ENCODE assay signal across 9 cellular contexts in the genomic region with DNA sequence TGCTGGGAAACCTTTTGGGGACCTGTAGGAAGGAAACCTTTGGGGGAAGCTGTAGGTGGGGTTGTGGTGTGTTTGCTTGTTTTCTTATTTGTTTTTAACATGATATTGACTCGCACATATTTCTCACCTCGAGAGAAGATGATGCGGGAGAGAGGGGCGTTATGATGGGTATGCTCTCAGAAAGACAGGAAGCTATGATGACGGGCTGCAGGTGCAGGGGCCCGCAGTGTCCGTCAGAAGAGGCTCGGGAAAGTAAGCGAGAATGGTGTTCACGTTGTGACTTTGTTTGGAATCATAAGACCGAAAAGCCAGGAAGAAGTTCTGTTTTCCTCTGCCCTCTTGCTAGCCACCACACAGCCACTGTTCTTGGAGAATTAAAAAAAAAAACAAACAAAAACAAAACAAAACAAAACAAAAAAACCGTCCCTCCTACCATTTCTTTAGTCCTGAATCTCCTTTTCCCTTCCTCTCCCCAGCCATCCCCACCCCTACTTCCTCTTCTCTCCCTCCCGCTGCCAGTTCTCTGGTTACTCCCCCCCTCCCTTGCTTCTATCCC. TPM values are rescaled to one million over a fixed set of nuclear protein-coding genes. Genes with fewer than 3 reads are reported as not detected.
A peak's percentile ranks its signal among the peaks of the same experiment; 100 is the strongest.
DNase-seq lines count a peak whose midpoint lies in the region; ATAC-seq and TF ChIP-seq lines count a peak whose summit lies in the region.
"Had no signal": no experiment of that assay in that cellular context is flagged by ENCODE, and none has a peak within 500 bp of the region (broad histone marks: within the 10 kb centered on the region; RNA-seq: fewer than 3 reads in every experiment).

No MANE protein-coding gene starts in this region.

- H3K36me3 ChIP-seq in HEK293 (ENCODE audit: control insufficient read depth in 2 of 2, insufficient read depth in 1 of 2, low read length in 2 of 2) (no peaks in the 10 kb centered on the region), RWPE2 (ENCODE audit: low read depth) (no peaks in the 10 kb centered on the region), uterus (no peaks in the 10 kb centered on the region)
- H3K36me3 ChIP-seq: HAP-1 had no signal

- POLR2A ChIA-PET in HEK293 (lab: Yijun Ruan, JAX): interaction anchor here (1.2 kb wide), 1 partner anchor 9 kb away, joined by 5 read pairs; no protein-coding TSS in a partner anchor

- H3K27me3 ChIP-seq in RWPE2 (ENCODE audit: insufficient read depth, poor library complexity, severe bottlenecking): peaks cover 54% of the 10 kb centered on the region
- H3K27me3 ChIP-seq in uterus: peaks cover 0 to 22% of the 10 kb centered on the region in 2 donors

- DNase-seq in RWPE2 (ENCODE audit: low spot score) (no peak), fibroblast of the aortic adventitia (ENCODE audit: low read depth) (no peak), skeletal muscle cell (ENCODE audit: low read depth) (no peak), Ammon's horn (ENCODE audit: low spot score) (no peak), uterus (no peak)

- peaks cover 6% of the 10 kb centered on the region; the same call in 1 of the 2 replicates for H3K4me1 ChIP-seq in HEK293 (ENCODE audit: control insufficient read depth, insufficient read depth, low read length)
- H3K4me1 ChIP-seq in RWPE2 (ENCODE audit: insufficient read depth, poor library complexity, severe bottlenecking): no peaks in the 10 kb centered on the region
- H3K4me1 ChIP-seq in uterus: peaks cover 0 to 7% of the 10 kb centered on the region in 2 donors
- H3K4me1 ChIP-seq: HAP-1 had no signal

- H3K9me3 ChIP-seq in HEK293 (ENCODE audit: control insufficient read depth, insufficient read depth, low read depth, low read length) (no peaks in the 10 kb centered on the region), RWPE2 (ENCODE audit: severe bottlenecking) (no peaks in the 10 kb centered on the region), uterus (no peaks in the 10 kb centered on the region)
- H3K9me3 ChIP-seq: HAP-1 had no signal

- intact Hi-C loops in uterus (cut with DNase I; ENCODE audit: low total_unique reads): no loop called here

- no peak for TF ChIP-seq CTCF in HEK293 (tag by site-specific recombination; IDR thresholded peaks at IDR 0.05)
- TF ChIP-seq CTCF in RWPE2 (IDR thresholded peaks at IDR 0.05; ENCODE audit: poor library complexity, severe bottlenecking): no peak
- no peak for TF ChIP-seq CTCF in fibroblast of the aortic adventitia (IDR thresholded peaks at IDR 0.05; ENCODE audit: insufficient read depth, low read length)
- no peak for TF ChIP-seq CTCF in uterus (IDR thresholded peaks at IDR 0.05)

- CTCF ChIA-PET in HEK293 (lab: Yijun Ruan, JAX): interaction anchor here (0.7 to 1.5 kb wide), 2 partner anchors 10 to 642 kb away, joined by 3 to 8 read pairs; no protein-coding TSS in a partner anchor

- no peak for TF ChIP-seq POLR2A in uterus (IDR thresholded peaks at IDR 0.05)

- H3K4me3 ChIP-seq in HEK293 (ENCODE audit: low read depth, low read length) (peak overlapping the region; percentile 42), RWPE2 (ENCODE audit: severe bottlenecking) (peak overlapping the region; percentile 12), fibroblast of the aortic adventitia (ENCODE audit: low read depth, low read length) (peak overlapping the region; percentile 53), skeletal muscle cell (ENCODE audit: low read depth, low read length) (peak overlapping the region; percentile 40), uterus (peak overlapping the region in 1 of 2 donors; percentile 33)
- H3K4me3 ChIP-seq: HAP-1 had no signal

- no peak for ATAC-seq in RWPE2 (ENCODE audit: low read depth)
- ATAC-seq in GM21367 (IDR thresholded peaks at IDR 0.05; ENCODE audit: unreplicated experiment): no peak

- peak overlapping the region; percentile 80; the same call in 1 of the 2 replicates for H3K27ac ChIP-seq in HEK293 (ENCODE audit: extremely low read depth, low read depth, low read length)
- no peak overlapping the region for H3K27ac ChIP-seq in RWPE2 (ENCODE audit: poor library complexity, severe bottlenecking)
- no peak overlapping the region for H3K27ac ChIP-seq in uterus

TF ChIP-seq in HEK293, 187 proteins besides CTCF, POLR2A, EP300 and RAD21 (continues in another document):
- TF ChIP-seq, protein P1, sequence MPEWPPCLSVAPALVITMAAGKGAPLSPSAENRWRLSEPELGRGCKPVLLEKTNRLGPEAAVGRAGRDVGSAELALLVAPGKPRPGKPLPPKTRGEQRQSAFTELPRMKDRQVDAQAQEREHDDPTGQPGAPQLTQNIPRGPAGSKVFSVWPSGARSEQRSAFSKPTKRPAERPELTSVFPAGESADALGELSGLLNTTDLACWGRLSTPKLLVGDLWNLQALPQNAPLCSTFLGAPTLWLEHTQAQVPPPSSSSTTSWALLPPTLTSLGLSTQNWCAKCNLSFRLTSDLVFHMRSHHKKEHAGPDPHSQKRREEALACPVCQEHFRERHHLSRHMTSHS (tag by site-specific recombination; IDR thresholded peaks at IDR 0.05): no peak
- TF ChIP-seq ZNF341 (tag by site-specific recombination; IDR thresholded peaks at IDR 0.05; ENCODE audit: low read depth) (peak; percentile 72; the same call in 1 of the 2 replicates), ZNF76 (tag by site-specific recombination; IDR thresholded peaks at IDR 0.05; ENCODE audit: borderline replicate concordance, low read depth) (no peak), ZBTB48 (tag by site-specific recombination; IDR thresholded peaks at IDR 0.05) (peak; percentile 61), ZNF548 (tag by site-specific recombination; IDR thresholded peaks at IDR 0.05) (peak; percentile 94), SETDB1 (IDR thresholded peaks at IDR 0.05; ENCODE audit: insufficient read length, low read length) (no peak)
- TF ChIP-seq, protein P2, sequence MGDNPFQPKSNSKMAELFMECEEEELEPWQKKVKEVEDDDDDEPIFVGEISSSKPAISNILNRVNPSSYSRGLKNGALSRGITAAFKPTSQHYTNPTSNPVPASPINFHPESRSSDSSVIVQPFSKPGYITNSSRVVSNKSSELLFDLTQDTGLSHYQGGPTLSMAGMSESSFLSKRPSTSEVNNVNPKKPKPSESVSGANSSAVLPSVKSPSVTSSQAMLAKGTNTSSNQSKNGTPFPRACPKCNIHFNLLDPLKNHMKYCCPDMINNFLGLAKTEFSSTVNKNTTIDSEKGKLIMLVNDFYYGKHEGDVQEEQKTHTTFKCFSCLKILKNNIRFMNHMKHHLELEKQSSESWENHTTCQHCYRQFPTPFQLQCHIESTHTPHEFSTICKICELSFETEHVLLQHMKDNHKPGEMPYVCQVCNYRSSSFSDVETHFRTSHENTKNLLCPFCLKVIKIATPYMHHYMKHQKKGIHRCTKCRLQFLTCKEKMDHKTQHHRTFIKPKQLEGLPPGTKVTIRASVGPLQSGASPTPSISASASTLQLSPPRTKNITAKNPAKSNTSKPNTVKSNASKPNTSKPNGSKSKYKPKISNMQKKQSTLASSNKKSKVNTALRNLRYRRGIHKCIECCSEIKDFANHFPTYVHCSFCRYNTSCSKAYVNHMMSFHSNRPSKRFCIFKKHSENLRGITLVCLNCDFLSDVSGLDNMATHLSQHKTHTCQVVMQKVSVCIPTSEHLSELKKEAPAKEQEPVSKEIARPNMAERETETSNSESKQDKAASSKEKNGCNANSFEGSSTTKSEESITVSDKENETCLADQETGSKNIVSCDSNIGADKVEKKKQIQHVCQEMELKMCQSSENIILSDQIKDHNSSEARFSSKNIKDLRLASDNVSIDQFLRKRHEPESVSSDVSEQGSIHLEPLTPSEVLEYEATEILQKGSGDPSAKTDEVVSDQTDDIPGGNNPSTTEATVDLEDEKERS (tag by site-specific recombination; IDR thresholded peaks at IDR 0.05): no peak
- TF ChIP-seq, protein P3, sequence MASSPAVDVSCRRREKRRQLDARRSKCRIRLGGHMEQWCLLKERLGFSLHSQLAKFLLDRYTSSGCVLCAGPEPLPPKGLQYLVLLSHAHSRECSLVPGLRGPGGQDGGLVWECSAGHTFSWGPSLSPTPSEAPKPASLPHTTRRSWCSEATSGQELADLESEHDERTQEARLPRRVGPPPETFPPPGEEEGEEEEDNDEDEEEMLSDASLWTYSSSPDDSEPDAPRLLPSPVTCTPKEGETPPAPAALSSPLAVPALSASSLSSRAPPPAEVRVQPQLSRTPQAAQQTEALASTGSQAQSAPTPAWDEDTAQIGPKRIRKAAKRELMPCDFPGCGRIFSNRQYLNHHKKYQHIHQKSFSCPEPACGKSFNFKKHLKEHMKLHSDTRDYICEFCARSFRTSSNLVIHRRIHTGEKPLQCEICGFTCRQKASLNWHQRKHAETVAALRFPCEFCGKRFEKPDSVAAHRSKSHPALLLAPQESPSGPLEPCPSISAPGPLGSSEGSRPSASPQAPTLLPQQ (tag by site-specific recombination; IDR thresholded peaks at IDR 0.05): no peak
- TF ChIP-seq, protein P4, sequence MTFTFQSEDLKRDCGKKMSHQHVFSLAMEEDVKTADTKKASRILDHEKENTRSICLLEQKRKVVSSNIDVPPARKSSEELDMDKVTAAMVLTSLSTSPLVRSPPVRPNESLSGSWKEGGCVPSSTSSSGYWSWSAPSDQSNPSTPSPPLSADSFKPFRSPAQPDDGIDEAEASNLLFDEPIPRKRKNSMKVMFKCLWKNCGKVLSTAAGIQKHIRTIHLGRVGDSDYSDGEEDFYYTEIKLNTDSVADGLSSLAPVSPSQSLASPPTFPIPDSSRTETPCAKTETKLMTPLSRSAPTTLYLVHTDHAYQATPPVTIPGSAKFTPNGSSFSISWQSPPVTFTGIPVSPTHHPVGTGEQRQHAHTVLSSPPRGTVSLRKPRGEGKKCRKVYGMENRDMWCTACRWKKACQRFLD (tag by site-specific recombination; IDR thresholded peaks at IDR 0.05): no peak

RNA-seq across cellular contexts. Expression of a gene that starts 0.4 kb away (rescaled TPM):
- total RNA-seq in fibroblast of the aortic adventitia (ENCODE audit: low replicate concordance) (0.18 TPM in 1 of 2 replicates, not detected in the other), uterus (1 to 10 TPM in 1 of 4 donors, not detected in 3; 1.3 TPM)
- total RNA-seq: glomerular endothelial cell had no signal
